ENCODE assay signal across 10 cellular contexts in genomic region chr11:118406599-118407166, GRCh38. TPM values are rescaled to one million over a fixed set of nuclear protein-coding genes. Genes with fewer than 3 reads are reported as not detected.
DNase-seq lines count a peak whose midpoint lies in the region; ATAC-seq and TF ChIP-seq lines count a peak whose summit lies in the region.
"Had no signal": no experiment of that assay in that cellular context is flagged by ENCODE, and none has a peak within 500 bp of the region (broad histone marks: within the 10 kb centered on the region; RNA-seq: fewer than 3 reads in every experiment).

No MANE protein-coding gene starts in this region.

- H3K36me3 Mint-ChIP-seq in T-helper 17 cell (ENCODE audit: low read depth) (no peaks in the 10 kb centered on the region), CD14-positive monocyte (peaks cover 37 to 60% of the 10 kb centered on the region in 2 donors)

- TF ChIP-seq CTCF in omental fat pad (IDR thresholded peaks at IDR 0.05) (no peak), CD14-positive monocyte (IDR thresholded peaks at IDR 0.05) (no peak)

- in situ Hi-C loops in ACHN (cut with HindIII; ENCODE audit: low pct_ligation_motif_present, low pct_unique_long_range_greater_than_20kb, low sequenced_read_pairs) = no loop called here

- H3K9me3 Mint-ChIP-seq in CD14-positive monocyte = no peaks in the 10 kb centered on the region

- peak overlapping the region; percentile 86 for H3K27ac Mint-ChIP-seq in T-helper 17 cell
- peak overlapping the region in 1 of 7 donors; percentile 10 for H3K27ac Mint-ChIP-seq in CD14-positive monocyte

- ATAC-seq in T-helper 17 cell (no peak), omental fat pad (ENCODE audit: low FRiP score) (no peak)

- H3K4me3 Mint-ChIP-seq in T-helper 17 cell = no peak overlapping the region
- no peak overlapping the region for H3K4me3 Mint-ChIP-seq in CD14-positive monocyte

- peak; percentile 90 for DNase-seq in COR-L47 (lab: John Stamatoyannopoulos, UW)
- DNase-seq in NCI-H1092 (lab: John Stamatoyannopoulos, UW) = peak; percentile 75
- DNase-seq in T-helper 17 cell = no peak
- DNase-seq in midbrain (lab: John Stamatoyannopoulos, UW) = peak; percentile 5
- DNase-seq in OCI-M2 (lab: John Stamatoyannopoulos, UW; ENCODE audit: unreplicated experiment) = no peak
- DNase-seq in omental fat pad (ENCODE audit: low spot score) = no peak
- DNase-seq in ACHN = no peak
- DNase-seq in CD14-positive monocyte (ENCODE audit: low spot score) = no peak
- DNase-seq: GDM1, NCI-H1436 had no signal

- H3K27me3 Mint-ChIP-seq in T-helper 17 cell = no peaks in the 10 kb centered on the region
- H3K27me3 Mint-ChIP-seq in CD14-positive monocyte (ENCODE audit: low read depth in 3 of 3) = no peaks in the 10 kb centered on the region

- H3K4me1 Mint-ChIP-seq in T-helper 17 cell (peaks cover 42% of the 10 kb centered on the region), CD14-positive monocyte (peaks cover 23% of the 10 kb centered on the region)

- intact Hi-C loops in CD14-positive monocyte (cut with micrococcal nuclease) = no loop called here

- H3K9me3 ChIP-seq in T-helper 17 cell (ENCODE audit: control insufficient read depth, low read length, poor library complexity, severe bottlenecking) = no peaks in the 10 kb centered on the region

RNA-seq across cellular contexts. Expression of gene ATP5MG, which starts 5.3 kb away (rescaled TPM):
- total RNA-seq in T-helper 17 cell = 100 to 1,000 TPM; 183 to 184 TPM
- 10 to 100 TPM; 38.1 to 57.1 (median 51.9) TPM for total RNA-seq in omental fat pad
- 100 to 1,000 TPM; 648 to 688 TPM for polyA plus RNA-seq in CD14-positive monocyte

RNA-seq across cellular contexts. Expression of gene KMT2A, which starts 29.6 kb away (rescaled TPM):
- total RNA-seq in T-helper 17 cell (100 to 1,000 TPM; 156 to 178 TPM), omental fat pad (10 to 100 TPM; 39.3 to 84.8 (median 51.9) TPM)
- polyA plus RNA-seq in CD14-positive monocyte = 1 to 10 TPM; 3.3 to 3.5 TPM

RNA-seq across cellular contexts. Expression of gene UBE4A, which starts 47.3 kb away (rescaled TPM):
- total RNA-seq in T-helper 17 cell = 10 to 100 TPM; 39.4 to 43.5 TPM
- total RNA-seq in omental fat pad = 10 to 100 TPM; 39.3 to 45.9 (median 42.3) TPM
- 10 to 100 TPM; 22.7 to 33.9 TPM for polyA plus RNA-seq in CD14-positive monocyte

Comparison
In these comparisons a context has a peak if more than half of its experiments do, and no peak if none do; other contexts are left out.
1. DNase-seq: peak in COR-L47 (single experiment), NCI-H1092 (single experiment) and midbrain (single experiment); none in T-helper 17 cell (0 of 3), OCI-M2 (single experiment), omental fat pad (single experiment), ACHN (single experiment) and CD14-positive monocyte (single experiment).